Comparison of ENCODE assay signal across 1 cellular context in the genomic region with DNA sequence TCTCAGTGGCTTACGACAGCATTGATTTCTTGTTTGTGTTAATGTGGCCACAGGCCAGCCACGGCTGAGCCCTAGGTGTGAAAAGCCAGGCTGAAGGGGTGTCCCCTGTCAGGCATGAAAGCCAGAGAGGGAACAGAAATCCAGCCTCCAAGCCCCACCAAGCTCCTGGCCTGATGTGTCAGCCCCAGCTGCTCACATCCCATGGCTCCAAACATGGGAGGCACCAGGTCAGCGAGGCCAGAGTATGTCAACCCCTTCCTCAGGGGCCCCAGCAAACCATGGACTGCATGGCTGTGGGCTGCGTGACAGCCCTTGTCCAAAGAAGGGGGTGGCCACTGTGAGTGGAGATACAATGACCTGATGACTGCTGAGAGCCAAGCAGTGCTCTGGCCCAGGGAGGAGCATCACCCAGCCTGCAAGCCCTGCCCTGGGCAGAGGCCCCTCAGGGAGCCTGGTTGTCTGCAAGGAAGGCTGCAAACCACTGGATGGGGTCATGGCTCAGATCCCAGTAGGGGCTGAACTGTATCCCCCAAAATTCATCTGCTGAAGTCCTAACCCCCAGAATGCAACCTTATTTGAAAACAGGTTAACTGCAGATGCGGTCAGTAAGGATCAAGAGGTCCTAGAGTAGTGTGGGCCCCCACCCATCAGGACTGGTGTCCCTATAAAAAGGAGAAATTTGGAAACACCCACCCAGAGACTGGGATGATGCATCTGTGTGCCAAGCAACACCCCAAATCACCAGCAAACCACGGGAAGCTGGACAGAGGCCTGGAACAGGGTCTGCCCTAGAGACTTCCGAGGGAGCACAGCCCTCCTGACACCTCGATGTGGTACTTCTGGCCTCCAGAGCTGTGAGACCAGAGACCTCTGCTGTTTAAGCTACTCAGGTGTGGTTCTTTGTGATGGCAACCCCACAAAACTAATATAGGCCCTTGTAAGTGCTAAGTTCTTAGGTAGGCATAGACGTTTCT.
TF ChIP-seq lines count a peak whose summit lies in the region.

No MANE protein-coding gene starts in this region.

TF ChIP-seq in HepG2, 621 proteins besides CTCF, POLR2A, EP300 and RAD21:
- no peak for TF ChIP-seq SIN3B (IDR thresholded peaks at IDR 0.05; ENCODE audit: low read length)
- peak; percentile 88 for TF ChIP-seq AGO2 (optimal IDR thresholded peaks at IDR 0.05; ENCODE audit: low read depth, low read length)
- TF ChIP-seq CENPT (CRISPR knock-in tag; IDR thresholded peaks at IDR 0.05; ENCODE audit: low read depth) = no peak
